Comparison of ENCODE assay signal across 8 cellular contexts in the genomic region with DNA sequence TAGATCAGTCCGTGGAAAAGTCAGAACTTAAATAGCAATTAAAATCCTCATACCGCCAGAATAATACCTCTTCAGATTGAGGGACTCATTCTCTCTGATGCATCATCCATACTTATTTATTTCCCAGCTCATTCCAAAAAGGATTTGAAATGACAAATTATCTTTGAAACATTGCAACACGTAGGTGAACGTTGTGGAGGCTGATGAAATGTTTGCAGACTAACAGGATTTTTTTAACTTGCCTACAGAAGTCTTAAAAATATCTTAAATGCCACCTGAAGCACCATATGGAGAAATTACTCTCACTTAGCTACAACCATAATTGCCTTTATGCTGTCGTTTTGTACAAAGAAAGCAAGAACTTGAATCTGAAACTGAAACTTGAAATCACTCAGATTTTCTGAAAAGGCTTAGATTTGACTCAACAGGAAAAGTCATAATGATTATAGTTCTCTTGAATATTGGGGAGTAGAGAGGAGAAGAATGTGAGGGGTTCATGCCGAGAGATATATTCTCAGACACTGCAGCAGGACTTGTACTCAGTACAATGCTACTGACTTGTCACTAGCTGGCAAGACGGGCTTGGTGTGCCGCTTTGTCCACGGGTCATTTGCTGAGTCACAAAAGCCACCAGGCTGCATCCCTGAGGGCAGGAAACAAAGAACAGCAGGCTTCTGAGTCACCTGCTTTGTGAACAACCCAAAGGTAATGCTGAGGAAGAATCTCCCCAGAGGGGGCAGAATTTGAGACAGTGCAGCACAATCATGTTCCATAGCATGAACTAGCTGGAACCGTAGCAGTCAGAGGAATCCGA. TPM values are rescaled to one million over a fixed set of nuclear protein-coding genes. Genes with fewer than 3 reads are reported as not detected.
DNase-seq lines count a peak whose midpoint lies in the region; ATAC-seq, FAIRE-seq and TF ChIP-seq lines count a peak whose summit lies in the region.

No MANE protein-coding gene starts in this region.

- no peak for FAIRE-seq in D721Med (lab: Jason Lieb, UNC)

- peak overlapping the region; percentile 62 for H3K4me3 Mint-ChIP-seq in Calu3 (ENCODE audit: low read depth, unreplicated experiment)
- H3K4me3 Mint-ChIP-seq in activated naive CD8-positive, alpha-beta T cell = peak overlapping the region; percentile 33

- intact Hi-C loops in Calu3 (cut with micrococcal nuclease; ENCODE audit: unreplicated experiment) = no loop called here

- no peaks in the 10 kb centered on the region for H3K36me3 Mint-ChIP-seq in Calu3 (ENCODE audit: insufficient read depth, unreplicated experiment)
- H3K36me3 Mint-ChIP-seq in activated naive CD8-positive, alpha-beta T cell = no peaks in the 10 kb centered on the region

- H3K9me3 Mint-ChIP-seq in Calu3 (ENCODE audit: low read depth, unreplicated experiment) = no peaks in the 10 kb centered on the region
- H3K9me3 Mint-ChIP-seq in activated naive CD8-positive, alpha-beta T cell (ENCODE audit: low read depth) = no peaks in the 10 kb centered on the region

- H3K4me1 Mint-ChIP-seq in Calu3 (ENCODE audit: low read depth, unreplicated experiment) = peaks cover 9% of the 10 kb centered on the region
- H3K4me1 Mint-ChIP-seq in activated naive CD8-positive, alpha-beta T cell (ENCODE audit: low read depth) = peaks cover 30% of the 10 kb centered on the region

- CTCF ChIA-PET in Calu3 (lab: Charles Lee) = no interaction called here

- no peaks in the 10 kb centered on the region for H3K27me3 Mint-ChIP-seq in Calu3 (ENCODE audit: unreplicated experiment)
- H3K27me3 Mint-ChIP-seq in activated naive CD8-positive, alpha-beta T cell = no peaks in the 10 kb centered on the region

- no TSS peak for BruUV-seq in Calu3 (replicated peaks; lab: Mats Ljungman, UMichigan)

- ATAC-seq in GM19467 (IDR thresholded peaks at IDR 0.05; ENCODE audit: unreplicated experiment) = peak; percentile 74
- ATAC-seq in HG03571 (IDR thresholded peaks at IDR 0.05; ENCODE audit: unreplicated experiment) = peak; percentile 73

- H3K27ac Mint-ChIP-seq in Calu3 (ENCODE audit: unreplicated experiment) = peak overlapping the region; percentile 72
- H3K27ac Mint-ChIP-seq in activated naive CD8-positive, alpha-beta T cell = peak overlapping the region; percentile 64

- no peak for TF ChIP-seq CTCF in Calu3 (IDR thresholded peaks at IDR 0.05; ENCODE audit: unreplicated experiment)
- no peak for TF ChIP-seq CTCF in D721Med (IDR thresholded peaks at IDR 0.05; ENCODE audit: insufficient read depth, missing control alignments)

- peak; percentile 58 for DNase-seq in Calu3
- DNase-seq in SHP77 treated with DMSO at 0.1 percent for 48 hours (lab: John Stamatoyannopoulos, UW) = peak; percentile 81
- peak; percentile 83 for DNase-seq in iPS DF 4.7 (ENCODE audit: extremely low read depth, low spot score)
- DNase-seq in stimulated activated CD4-positive, alpha-beta T cell treated with anti-CD3 and anti-CD28 coated beads, Interleukin-15, amount 100 ng/mL, for 24 hours = peak; percentile 72
- DNase-seq in D721Med (ENCODE audit: insufficient read length, low spot score) = no peak

RNA-seq across cellular contexts. Expression of a gene that starts 7.1 kb away (rescaled TPM):
- 5.5 and 7.1 TPM in 2 replicates for total RNA-seq in Calu3 (2022)
